ENCODE assay signal across 8 cellular contexts in genomic region chr12:132610051-132610759, GRCh38. TPM values are rescaled to one million over a fixed set of nuclear protein-coding genes. Genes with fewer than 3 reads are reported as not detected.
DNase-seq lines count a peak whose midpoint lies in the region; ATAC-seq, FAIRE-seq and TF ChIP-seq lines count a peak whose summit lies in the region.

LRCOL1 (minus strand) TSS chr12:132610582; CDS start chr12:132606251, 4,331 bp downstream.

- peak within 1 kb of the TSS; percentile 42 for H2AFZ ChIP-seq in endothelial cell of umbilical vein (ENCODE audit: low read depth, low read length)

- CTCF ChIA-PET in endothelial cell of umbilical vein (lab: Charles Lee), result interaction anchor here (0.6 to 2.0 kb wide), 5 partner anchors 8 to 49 kb away, joined by 3 to 8 read pairs (median 4); no protein-coding TSS in a partner anchor
- CTCF ChIA-PET in activated CD4-positive, alpha-beta memory T cell treated with anti-CD3 and anti-CD28 coated beads for 36 hours (lab: Charles Lee), result interaction anchor here (1.1 to 1.5 kb wide), 5 partner anchors 9 to 196 kb away, joined by 3 to 5 read pairs (median 4); no protein-coding TSS in a partner anchor

- peaks cover 3 to 5% of the 10 kb centered on the region in 2 experiments for H3K27me3 ChIP-seq in endothelial cell of umbilical vein (ENCODE audit: control insufficient read depth in 2 of 2, insufficient read depth in 2 of 2, low read length in 2 of 2)

- no peaks in the 10 kb centered on the region for H3K4me1 ChIP-seq in endothelial cell of umbilical vein (ENCODE audit: control insufficient read depth, extremely low read depth, insufficient read depth, low read length)

- no peak within 1 kb of the TSS for H3K27ac ChIP-seq in endothelial cell of umbilical vein (ENCODE audit: insufficient read depth, low read depth, low read length)

- no peaks in the 10 kb centered on the region for H3K9me1 ChIP-seq in endothelial cell of umbilical vein (replicated peaks; ENCODE audit: control insufficient read depth, extremely low read depth, insufficient read depth, low read length)

- H3K27ac Mint-ChIP-seq in CD14-positive monocyte (peak within 1 kb of the TSS in 1 of 7 donors; percentile 26), nephron (peak within 1 kb of the TSS in 2 of 3 experiments; percentile 22 to 78)
- no peak within 1 kb of the TSS for H3K27ac Mint-ChIP-seq in activated CD4-positive, alpha-beta memory T cell treated with anti-CD3 and anti-CD28 coated beads for 36 hours

- H3K4me3 Mint-ChIP-seq in CD14-positive monocyte (peak within 1 kb of the TSS; percentile 55 to 82), nephron (peak within 1 kb of the TSS; percentile 27 to 64 (median 34))
- H3K4me3 Mint-ChIP-seq in activated CD4-positive, alpha-beta memory T cell treated with anti-CD3 and anti-CD28 coated beads for 36 hours, result no peak within 1 kb of the TSS

- H4K20me1 ChIP-seq in endothelial cell of umbilical vein (replicated peaks; ENCODE audit: control insufficient read depth, extremely low read depth, insufficient read depth, low read length), result no peaks in the 10 kb centered on the region

- no peak for ATAC-seq in HG02852 (IDR thresholded peaks at IDR 0.05; ENCODE audit: unreplicated experiment)

- H3K27me3 Mint-ChIP-seq in CD14-positive monocyte (ENCODE audit: low read depth in 3 of 3), result peaks cover 62 to 80% (median 66%) of the 10 kb centered on the region in 3 donors
- H3K27me3 Mint-ChIP-seq in nephron (ENCODE audit: low read depth), result peaks cover 48% of the 10 kb centered on the region
- peaks cover 41% of the 10 kb centered on the region for H3K27me3 Mint-ChIP-seq in activated CD4-positive, alpha-beta memory T cell treated with anti-CD3 and anti-CD28 coated beads for 36 hours

- H3K4me2 ChIP-seq in endothelial cell of umbilical vein (ENCODE audit: insufficient read depth, low read length), result peak within 1 kb of the TSS; percentile 26

- peak within 1 kb of the TSS in 1 of 3 experiments; percentile 23 for H3K4me3 ChIP-seq in endothelial cell of umbilical vein (replicated peaks in 1 of 3; ENCODE audit: insufficient read depth in 1 of 3, low read depth in 1 of 3, low read length in 3 of 3)

- H3K4me1 Mint-ChIP-seq in CD14-positive monocyte (peaks cover 10% of the 10 kb centered on the region), nephron (peaks cover 33% of the 10 kb centered on the region)
- H3K4me1 Mint-ChIP-seq in activated CD4-positive, alpha-beta memory T cell treated with anti-CD3 and anti-CD28 coated beads for 36 hours (ENCODE audit: low read depth), result peaks cover 9% of the 10 kb centered on the region

- POLR2A ChIA-PET in endothelial cell of umbilical vein (lab: Charles Lee), result no interaction called here
- POLR2A ChIA-PET in activated CD4-positive, alpha-beta memory T cell treated with anti-CD3 and anti-CD28 coated beads for 36 hours (lab: Charles Lee), result no interaction called here

- intact Hi-C loops in CD14-positive monocyte (cut with micrococcal nuclease), result loop anchor here in 1 of 2 donors (5.0 kb wide), 1 partner anchor 193 kb away; no protein-coding TSS in a partner anchor
- intact Hi-C loops in endothelial cell of umbilical vein (cut with micrococcal nuclease), result no loop called here
- intact Hi-C loops in activated CD4-positive, alpha-beta memory T cell treated with anti-CD3 and anti-CD28 coated beads for 36 hours (cut with micrococcal nuclease), result loop anchor here (10.0 kb wide), 1 partner anchor 455 kb away; no protein-coding TSS in a partner anchor

- no TSS peak for BruUV-seq in endothelial cell of umbilical vein (replicated peaks; lab: Mats Ljungman, UMichigan)

- no peaks in the 10 kb centered on the region for H3K36me3 ChIP-seq in endothelial cell of umbilical vein (ENCODE audit: control insufficient read depth in 2 of 2, extremely low read depth in 1 of 2, insufficient read depth in 2 of 2, low read length in 2 of 2)

- DNase-seq in CD14-positive monocyte (ENCODE audit: low spot score) (no peak), NCI-H146 treated with DMSO at 0.1 percent for 48 hours (lab: John Stamatoyannopoulos, UW; ENCODE audit: unreplicated experiment) (peak; percentile 26), endothelial cell of umbilical vein (ENCODE audit: low read depth, low spot score) (peak; percentile 55), NCI-H524 treated with DMSO at 0.1 percent for 48 hours (lab: John Stamatoyannopoulos, UW) (no peak)
- no peak for DNase-seq in stimulated activated CD4-positive, alpha-beta T cell treated with anti-CD3 and anti-CD28 coated beads, Interleukin-15, amount 100 ng/mL, for 24 hours
- DNase-seq in activated CD4-positive, alpha-beta memory T cell treated with anti-CD3 and anti-CD28 coated beads for 36 hours, result no peak

- TF ChIP-seq CTCF in CD14-positive monocyte (IDR thresholded peaks at IDR 0.05), result no peak
- no peak for TF ChIP-seq CTCF in endothelial cell of umbilical vein (IDR thresholded peaks at IDR 0.05; ENCODE audit: extremely low read depth in 1 of 2, insufficient read depth in 1 of 2, low read depth in 1 of 2, low read length in 2 of 2)
- no peak for TF ChIP-seq CTCF in nephron (IDR thresholded peaks at IDR 0.05; ENCODE audit: unreplicated experiment in 3 of 3)

- no peaks in the 10 kb centered on the region for H3K79me2 ChIP-seq in endothelial cell of umbilical vein (ENCODE audit: control insufficient read depth, insufficient read depth, low read length)

- H3K9me3 Mint-ChIP-seq in CD14-positive monocyte (peaks cover 3 to 21% (median 10%) of the 10 kb centered on the region in 7 donors), nephron (peaks cover 3% of the 10 kb centered on the region)
- peaks cover 4% of the 10 kb centered on the region for H3K9me3 Mint-ChIP-seq in activated CD4-positive, alpha-beta memory T cell treated with anti-CD3 and anti-CD28 coated beads for 36 hours

- dilution Hi-C loops in endothelial cell of umbilical vein (cut with MboI; ENCODE audit: extremely low pct_ligation_motif_present, low sequenced_read_pairs), result no loop called here

- no peaks in the 10 kb centered on the region for H3K36me3 Mint-ChIP-seq in CD14-positive monocyte
- peaks cover 3% of the 10 kb centered on the region for H3K36me3 Mint-ChIP-seq in nephron (ENCODE audit: low read depth)
- no peaks in the 10 kb centered on the region for H3K36me3 Mint-ChIP-seq in activated CD4-positive, alpha-beta memory T cell treated with anti-CD3 and anti-CD28 coated beads for 36 hours

- no peak within 1 kb of the TSS for H3K9ac ChIP-seq in endothelial cell of umbilical vein (replicated peaks; ENCODE audit: extremely low read depth, insufficient read depth, low read length)

- H3K9me3 ChIP-seq in endothelial cell of umbilical vein (replicated peaks; ENCODE audit: control insufficient read depth, insufficient read depth, low read length), result no peaks in the 10 kb centered on the region

- FAIRE-seq in endothelial cell of umbilical vein (lab: Jason Lieb, UNC), result no peak

- TF ChIP-seq POLR2A in endothelial cell of umbilical vein (IDR thresholded peaks at IDR 0.05; ENCODE audit: low read depth, low read length), result no peak

TF ChIP-seq in endothelial cell of umbilical vein, 7 proteins besides CTCF, POLR2A, EP300 and RAD21:
- TF ChIP-seq MYC (IDR thresholded peaks at IDR 0.05; ENCODE audit: low read depth, low read length), result no peak
- no peak for TF ChIP-seq FOS (IDR thresholded peaks at IDR 0.05; ENCODE audit: borderline replicate concordance, insufficient read depth, low read length)
- TF ChIP-seq MAX (IDR thresholded peaks at IDR 0.05; ENCODE audit: insufficient read depth, insufficient read length), result no peak
- TF ChIP-seq POLR2AphosphoS5 (IDR thresholded peaks at IDR 0.05; ENCODE audit: insufficient read depth, low read depth, low read length), result no peak
- TF ChIP-seq GATA2 (IDR thresholded peaks at IDR 0.05; ENCODE audit: insufficient read depth, insufficient read length, low read depth, low read length), result no peak
- no peak for TF ChIP-seq EZH2 (IDR thresholded peaks at IDR 0.05; ENCODE audit: borderline replicate concordance, low read depth, low read length, severe bottlenecking)
- no peak for TF ChIP-seq JUN (IDR thresholded peaks at IDR 0.05; ENCODE audit: borderline replicate concordance, insufficient read depth, insufficient read length, low read depth)

RNA-seq across cellular contexts. Expression of gene LRCOL1, which starts in this region (rescaled TPM):
- polyA plus RNA-seq in CD14-positive monocyte, result not detected
- total RNA-seq in endothelial cell of umbilical vein, result 1.2 TPM in 1 of 2 replicates, not detected in the other
- 1.1 and 1.5 TPM in 2 replicates for polyA plus RNA-seq in endothelial cell of umbilical vein
- polyA plus RNA-seq in endothelial cell of umbilical vein (2011; cell fraction: cytosol; rRNA removed), result 0.28 and 0.49 TPM in 2 replicates
- polyA plus RNA-seq in endothelial cell of umbilical vein (2011; cell fraction: nucleus; rRNA removed), result 2.6 and 3.1 TPM in 2 replicates
- 0.48 and 0.89 TPM in 2 replicates for polyA plus RNA-seq in endothelial cell of umbilical vein (2012)
- polyA minus RNA-seq in endothelial cell of umbilical vein, result 0.36 and 0.95 TPM in 2 replicates
- not detected for polyA minus RNA-seq in endothelial cell of umbilical vein (2011; cell fraction: cytosol; rRNA and poly(A)+ RNA removed)
- not detected in 2 replicates for polyA minus RNA-seq in endothelial cell of umbilical vein (2011; cell fraction: nucleus; rRNA and poly(A)+ RNA removed)
- total RNA-seq in activated CD4-positive, alpha-beta memory T cell treated with anti-CD3 and anti-CD28 coated beads for 36 hours, result not detected

Comparison
In these comparisons a context has a peak if more than half of its experiments do, and no peak if none do; other contexts are left out.
1. DNase-seq: peak in NCI-H146 treated with DMSO at 0.1 percent for 48 hours (single experiment) and endothelial cell of umbilical vein (single experiment); none in CD14-positive monocyte (single experiment), NCI-H524 treated with DMSO at 0.1 percent for 48 hours (single experiment), stimulated activated CD4-positive, alpha-beta T cell treated with anti-CD3 and anti-CD28 coated beads, Interleukin-15, amount 100 ng/mL, for 24 hours (single experiment) and activated CD4-positive, alpha-beta memory T cell treated with anti-CD3 and anti-CD28 coated beads for 36 hours (single experiment).